In the genomic region with DNA sequence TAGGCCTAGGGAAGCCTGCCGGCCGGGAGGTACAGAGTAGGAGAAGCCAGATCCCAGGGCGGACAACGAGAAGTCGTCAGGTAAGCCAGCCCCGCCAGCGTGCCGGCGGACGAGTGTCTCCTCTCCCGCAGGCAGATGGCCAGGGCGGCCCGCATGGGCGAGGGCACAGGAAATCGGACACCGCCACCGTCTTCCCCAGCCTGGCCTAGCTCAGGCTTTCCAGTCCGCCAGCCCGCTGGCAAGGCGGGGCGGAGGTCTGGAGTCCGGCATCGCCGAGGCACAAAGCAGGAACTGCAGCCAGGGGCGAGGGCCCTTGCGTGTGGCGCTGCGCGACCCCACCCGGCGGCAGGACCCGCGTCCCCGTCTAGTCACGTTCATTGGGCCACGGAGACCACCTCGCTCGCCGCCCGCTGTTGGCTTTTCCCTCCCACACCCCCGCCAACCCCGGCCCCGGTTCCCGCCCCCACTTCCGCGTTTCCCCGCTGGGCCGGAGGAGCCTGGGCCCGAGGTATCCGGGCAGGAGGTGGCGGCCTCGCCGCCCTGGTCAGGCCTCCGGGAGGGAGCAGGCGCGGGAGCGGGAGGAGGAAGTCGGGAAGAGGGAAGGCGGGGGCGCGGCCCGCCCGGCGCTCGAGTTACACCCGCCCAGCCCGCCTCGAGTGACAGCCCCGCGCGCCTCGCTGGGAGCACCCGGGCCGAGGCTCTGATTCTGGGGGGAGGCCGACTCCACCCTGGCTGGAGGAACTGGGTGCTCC, we compare ENCODE assay signal across 8 cellular contexts. TPM values are rescaled to one million over a fixed set of nuclear protein-coding genes. Genes with fewer than 3 reads are reported as not detected.
DNase-seq lines count a peak whose midpoint lies in the region; ATAC-seq and TF ChIP-seq lines count a peak whose summit lies in the region.

A gene (plus strand): TSS at position 655 of the 752 bp plus-strand sequence. CDS start 39,727 bp downstream, outside the sequence.

- no peaks in the 10 kb centered on the region for H3K27me3 Mint-ChIP-seq in natural killer cell treated with Interleukin-12 subunit alpha and Interleukin-12 subunit beta and Interleukin-15 and Interleukin-18, amount 100 ng/mL, for 72 hours
- no peaks in the 10 kb centered on the region for H3K27me3 Mint-ChIP-seq in stimulated activated naive CD8-positive, alpha-beta T cell treated with anti-CD3 and anti-CD28 coated beads, Interleukin-15, amount 100 ng/mL, for 72 hours

- no peaks in the 10 kb centered on the region for H3K9me3 Mint-ChIP-seq in natural killer cell treated with Interleukin-12 subunit alpha and Interleukin-12 subunit beta and Interleukin-15 and Interleukin-18, amount 100 ng/mL, for 72 hours
- H3K9me3 Mint-ChIP-seq in stimulated activated naive CD8-positive, alpha-beta T cell treated with anti-CD3 and anti-CD28 coated beads, Interleukin-15, amount 100 ng/mL, for 72 hours = no peaks in the 10 kb centered on the region

- peaks cover 30 to 35% of the 10 kb centered on the region in 2 donors for H3K4me1 Mint-ChIP-seq in natural killer cell treated with Interleukin-12 subunit alpha and Interleukin-12 subunit beta and Interleukin-15 and Interleukin-18, amount 100 ng/mL, for 72 hours (ENCODE audit: low read depth in 2 of 2)
- peaks cover 48% of the 10 kb centered on the region for H3K4me1 Mint-ChIP-seq in stimulated activated naive CD8-positive, alpha-beta T cell treated with anti-CD3 and anti-CD28 coated beads, Interleukin-15, amount 100 ng/mL, for 72 hours

- no peaks in the 10 kb centered on the region for H3K36me3 Mint-ChIP-seq in natural killer cell treated with Interleukin-12 subunit alpha and Interleukin-12 subunit beta and Interleukin-15 and Interleukin-18, amount 100 ng/mL, for 72 hours

- peak within 1 kb of the TSS; percentile 76 for H3K4me3 ChIP-seq in fibroblast of pulmonary artery (replicated peaks; ENCODE audit: low read depth, low read length)

- peak within 1 kb of the TSS; percentile 93 to 96 for H3K27ac Mint-ChIP-seq in natural killer cell treated with Interleukin-12 subunit alpha and Interleukin-12 subunit beta and Interleukin-15 and Interleukin-18, amount 100 ng/mL, for 72 hours
- H3K27ac Mint-ChIP-seq in stimulated activated naive CD8-positive, alpha-beta T cell treated with anti-CD3 and anti-CD28 coated beads, Interleukin-15, amount 100 ng/mL, for 72 hours = peak within 1 kb of the TSS; percentile 97 to 99

- TF ChIP-seq CTCF in fibroblast of pulmonary artery (IDR thresholded peaks at IDR 0.05; ENCODE audit: low read length, missing control alignments) = no peak

- DNase-seq in DMS 273 (lab: John Stamatoyannopoulos, UW; ENCODE audit: unreplicated experiment) (peak; percentile 95), HT1080 (ENCODE audit: low read depth) (peak; percentile 86), RPMI8226 (peak; percentile 69), fibroblast of pulmonary artery (ENCODE audit: low read depth) (peak; percentile 88)
- DNase-seq in activated T-helper 9 cell treated with anti-CD3 and anti-CD28 coated beads, Interleukin-2, amount 50 U/mL, for 16 hours (ENCODE audit: low read depth) = peak; percentile 45
- peak; percentile 79 for DNase-seq in natural killer cell treated with Interleukin-12 subunit alpha and Interleukin-12 subunit beta and Interleukin-15 and Interleukin-18, amount 100 ng/mL, for 72 hours (ENCODE audit: low spot score)
- peak; percentile 67 to 69 for DNase-seq in stimulated activated naive CD8-positive, alpha-beta T cell treated with anti-CD3 and anti-CD28 coated beads, Interleukin-15, amount 100 ng/mL, for 72 hours

- H3K4me3 Mint-ChIP-seq in natural killer cell treated with Interleukin-12 subunit alpha and Interleukin-12 subunit beta and Interleukin-15 and Interleukin-18, amount 100 ng/mL, for 72 hours = peak within 1 kb of the TSS; percentile 95
- peak within 1 kb of the TSS; percentile 91 to 99 for H3K4me3 Mint-ChIP-seq in stimulated activated naive CD8-positive, alpha-beta T cell treated with anti-CD3 and anti-CD28 coated beads, Interleukin-15, amount 100 ng/mL, for 72 hours

- ATAC-seq in GM21360 (IDR thresholded peaks at IDR 0.05; ENCODE audit: unreplicated experiment) = peak; percentile 52
- ATAC-seq in natural killer cell treated with Interleukin-12 subunit alpha and Interleukin-12 subunit beta and Interleukin-15 and Interleukin-18, amount 100 ng/mL, for 72 hours = peak; percentile 87 to 91
- peak; percentile 80 for ATAC-seq in stimulated activated naive CD8-positive, alpha-beta T cell treated with anti-CD3 and anti-CD28 coated beads, Interleukin-15, amount 100 ng/mL, for 72 hours

RNA-seq across cellular contexts. Expression of the gene that starts here (rescaled TPM):
- total RNA-seq in HT1080 (2014; rRNA removed; shearing (Covaris generic)) = 52.4 and 57.2 TPM in 2 replicates
- 18.5 and 28.6 TPM in 2 replicates for polyA plus RNA-seq in HT1080 (2015; cell fraction: cytosol; rRNA removed)
- polyA plus RNA-seq in HT1080 (2015; cell fraction: nucleus; rRNA removed) = 44.3 and 48.2 TPM in 2 replicates
- 10 to 100 TPM; 25.7 to 34.1 TPM for total RNA-seq in natural killer cell treated with Interleukin-12 subunit alpha and Interleukin-12 subunit beta and Interleukin-15 and Interleukin-18, amount 100 ng/mL, for 72 hours

Comparison
In these comparisons a context has a peak if more than half of its experiments do, and no peak if none do; other contexts are left out.
1. Peak in every context shown above with its lines: DNase-seq, ATAC-seq and H3K4me3 ChIP-seq.
2. DNase-seq: peak in every context shown above with its lines; median percentile 95 in DMS 273; 88 in fibroblast of pulmonary artery; 86 in HT1080; 79 in natural killer cell treated with Interleukin-12 subunit alpha and Interleukin-12 subunit beta and Interleukin-15 and Interleukin-18, amount 100 ng/mL, for 72 hours; 69 in RPMI8226; 68 in stimulated activated naive CD8-positive, alpha-beta T cell treated with anti-CD3 and anti-CD28 coated beads, Interleukin-15, amount 100 ng/mL, for 72 hours; 45 in activated T-helper 9 cell treated with anti-CD3 and anti-CD28 coated beads, Interleukin-2, amount 50 U/mL, for 16 hours.